ENCODE assay signal across 1 cellular context in genomic region chr16:71552698-71553503, GRCh38.
TF ChIP-seq lines count a peak whose summit lies in the region.

No MANE protein-coding gene starts in this region.

TF ChIP-seq in WTC11, 78 proteins besides CTCF, POLR2A, EP300 and RAD21 (continued from another document):
- TF ChIP-seq ZNF512 (CRISPR knock-in tag; IDR thresholded peaks at IDR 0.05; ENCODE audit: borderline replicate concordance) (no peak), CREB1 (CRISPR knock-in tag; IDR thresholded peaks at IDR 0.05) (no peak), RELA (CRISPR knock-in tag; IDR thresholded peaks at IDR 0.05; ENCODE audit: borderline replicate concordance) (no peak)
- TF ChIP-seq, protein P1, sequence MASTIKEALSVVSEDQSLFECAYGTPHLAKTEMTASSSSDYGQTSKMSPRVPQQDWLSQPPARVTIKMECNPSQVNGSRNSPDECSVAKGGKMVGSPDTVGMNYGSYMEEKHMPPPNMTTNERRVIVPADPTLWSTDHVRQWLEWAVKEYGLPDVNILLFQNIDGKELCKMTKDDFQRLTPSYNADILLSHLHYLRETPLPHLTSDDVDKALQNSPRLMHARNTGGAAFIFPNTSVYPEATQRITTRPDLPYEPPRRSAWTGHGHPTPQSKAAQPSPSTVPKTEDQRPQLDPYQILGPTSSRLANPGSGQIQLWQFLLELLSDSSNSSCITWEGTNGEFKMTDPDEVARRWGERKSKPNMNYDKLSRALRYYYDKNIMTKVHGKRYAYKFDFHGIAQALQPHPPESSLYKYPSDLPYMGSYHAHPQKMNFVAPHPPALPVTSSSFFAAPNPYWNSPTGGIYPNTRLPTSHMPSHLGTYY (CRISPR knock-in tag; IDR thresholded peaks at IDR 0.05): no peak
- TF ChIP-seq, protein P2, sequence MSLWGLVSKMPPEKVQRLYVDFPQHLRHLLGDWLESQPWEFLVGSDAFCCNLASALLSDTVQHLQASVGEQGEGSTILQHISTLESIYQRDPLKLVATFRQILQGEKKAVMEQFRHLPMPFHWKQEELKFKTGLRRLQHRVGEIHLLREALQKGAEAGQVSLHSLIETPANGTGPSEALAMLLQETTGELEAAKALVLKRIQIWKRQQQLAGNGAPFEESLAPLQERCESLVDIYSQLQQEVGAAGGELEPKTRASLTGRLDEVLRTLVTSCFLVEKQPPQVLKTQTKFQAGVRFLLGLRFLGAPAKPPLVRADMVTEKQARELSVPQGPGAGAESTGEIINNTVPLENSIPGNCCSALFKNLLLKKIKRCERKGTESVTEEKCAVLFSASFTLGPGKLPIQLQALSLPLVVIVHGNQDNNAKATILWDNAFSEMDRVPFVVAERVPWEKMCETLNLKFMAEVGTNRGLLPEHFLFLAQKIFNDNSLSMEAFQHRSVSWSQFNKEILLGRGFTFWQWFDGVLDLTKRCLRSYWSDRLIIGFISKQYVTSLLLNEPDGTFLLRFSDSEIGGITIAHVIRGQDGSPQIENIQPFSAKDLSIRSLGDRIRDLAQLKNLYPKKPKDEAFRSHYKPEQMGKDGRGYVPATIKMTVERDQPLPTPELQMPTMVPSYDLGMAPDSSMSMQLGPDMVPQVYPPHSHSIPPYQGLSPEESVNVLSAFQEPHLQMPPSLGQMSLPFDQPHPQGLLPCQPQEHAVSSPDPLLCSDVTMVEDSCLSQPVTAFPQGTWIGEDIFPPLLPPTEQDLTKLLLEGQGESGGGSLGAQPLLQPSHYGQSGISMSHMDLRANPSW (CRISPR knock-in tag; conservative IDR thresholded peaks at IDR 0.05; ENCODE audit: low read depth): no peak
